ENCODE assay signal across 17 cellular contexts in genomic region chr18:79608069-79608468, GRCh38.
"Had no signal": no experiment of that assay in that cellular context is flagged by ENCODE, and none has a peak within 500 bp of the region (broad histone marks: within the 10 kb centered on the region; RNA-seq: fewer than 3 reads in every experiment).

No MANE protein-coding gene starts in this region.

- ATAC-seq: activated naive CD4-positive, alpha-beta T cell treated with anti-CD3 and anti-CD28 coated beads, Interleukin-2, amount 50 U/mL, for 72 hours; activated T-cell treated with anti-CD3 and anti-CD28 coated beads, Interleukin-2, amount 50 U/mL, for 72 hours; naive thymus-derived CD8-positive, alpha-beta T cell had no signal

- H3K4me1 ChIP-seq: thyroid gland had no signal

- H3K4me3 ChIP-seq: thyroid gland had no signal

- DNase-seq: activated CD4-positive, alpha-beta memory T cell treated with anti-CD3 and anti-CD28 coated beads, Interleukin-2, amount 10 ng/mL, durations not matched to agents 7 days and 5 days; activated CD4-positive, alpha-beta T cell treated with anti-CD3 and anti-CD28 coated beads, Interleukin-2, amount 10 ng/mL, durations not matched to agents 24 days and 14 days; activated gamma-delta T cell; activated T-cell treated with anti-CD3 and anti-CD28 coated beads, Interleukin-2, amount 50 U/mL, for 72 hours; caudate nucleus; dermis blood vessel endothelial cell; effector CD8-positive, alpha-beta T cell; erythroblast; foreskin fibroblast; hippocampal formation; naive thymus-derived CD8-positive, alpha-beta T cell; nucleus accumbens; SK-N-SH; stimulated activated CD4-positive, alpha-beta T cell treated with anti-CD3 and anti-CD28 coated beads, Interleukin-12 subunit alpha, Interleukin-12 subunit beta, amount 100 ng/mL, for 4 hours; substantia nigra; thyroid gland had no signal

- H3K27me3 ChIP-seq: thyroid gland had no signal

- H3K9me2 ChIP-seq: SK-N-SH had no signal

- H3K27ac ChIP-seq: thyroid gland had no signal

- H3K4me2 ChIP-seq: SK-N-SH had no signal

- H3K9me3 ChIP-seq: SK-N-SH, thyroid gland had no signal

- H3K36me3 ChIP-seq: thyroid gland had no signal

- H3K9ac ChIP-seq: SK-N-SH had no signal
